In genomic region chr10:35728341-35728740, GRCh38 we compare ENCODE assay signal across 26 cellular contexts.
"Had no signal": no experiment of that assay in that cellular context is flagged by ENCODE, and none has a peak within 500 bp of the region (broad histone marks: within the 10 kb centered on the region; RNA-seq: fewer than 3 reads in every experiment).

No MANE protein-coding gene starts in this region.

- H3K4me3 ChIP-seq: heart left ventricle, left lung, lower lobe of right lung, ovary, prostate gland, tibial nerve, upper lobe of left lung had no signal

- H3K36me3 ChIP-seq: heart left ventricle, left lung, lower lobe of right lung, ovary, prostate gland, tibial nerve, upper lobe of left lung had no signal

- DNase-seq: heart left ventricle; hypothalamus; immature natural killer cell; kidney; left colon; left lung; lower lobe of right lung; mammary epithelial cell; mesendoderm; naive thymus-derived CD4-positive, alpha-beta T cell; ovary; posterior cingulate gyrus; retina; right cardiac atrium; small intestine; stimulated activated CD4-positive, alpha-beta T cell treated with anti-CD3 and anti-CD28 coated beads, Interleukin-1b, Interleukin-23, amount 100 ng/mL, for 48 hours; stimulated activated CD4-positive, alpha-beta T cell treated with anti-CD3 and anti-CD28 coated beads, Interleukin-2, amount 100 ng/mL, for 48 hours; stimulated activated CD4-positive, alpha-beta T cell treated with anti-CD3 and anti-CD28 coated beads, Interleukin-4, amount 100 ng/mL, for 4 hours; stimulated activated CD8-positive, alpha-beta memory T cell treated with anti-CD3 and anti-CD28 coated beads, Interleukin-4, amount 100 ng/mL, for 48 hours; stimulated activated naive CD4-positive, alpha-beta T cell treated with Interleukin-2 at 50 U/mL for 16 hours; stimulated activated naive CD8-positive, alpha-beta T cell treated with anti-CD3 and anti-CD28 coated beads, Interleukin-15, amount 100 ng/mL, for 72 hours; substantia nigra; upper lobe of left lung had no signal

- H3K27me3 ChIP-seq: left lung, ovary, tibial nerve, upper lobe of left lung had no signal

- FAIRE-seq: islet of Langerhans had no signal

- H3K4me1 ChIP-seq: heart left ventricle, left lung, lower lobe of right lung, prostate gland, upper lobe of left lung had no signal

- H3K9me3 ChIP-seq: heart left ventricle, left lung, lower lobe of right lung, ovary, prostate gland, tibial nerve, upper lobe of left lung had no signal

- H3K27ac ChIP-seq: heart left ventricle, left lung, lower lobe of right lung, ovary, prostate gland, tibial nerve, upper lobe of left lung had no signal
